1 cellular context compared by ENCODE assay signal in genomic region chr15:33278816-33279612, GRCh38.
TF ChIP-seq lines count a peak whose summit lies in the region.

No MANE protein-coding gene starts in this region.

TF ChIP-seq in WTC11, 78 proteins besides CTCF, POLR2A, EP300 and RAD21 (continued from another document):
- TF ChIP-seq ATF6 (CRISPR knock-in tag; IDR thresholded peaks at IDR 0.05) (no peak), FOXP4 (CRISPR knock-in tag; IDR thresholded peaks at IDR 0.05) (no peak)
